ENCODE assay signal across 19 cellular contexts in genomic region chr6:117955684-117956083, GRCh38. TPM values are rescaled to one million over a fixed set of nuclear protein-coding genes. Genes with fewer than 3 reads are reported as not detected.
DNase-seq lines count a peak whose midpoint lies in the region; ATAC-seq, FAIRE-seq and TF ChIP-seq lines count a peak whose summit lies in the region.
"Had no signal": no experiment of that assay in that cellular context is flagged by ENCODE, and none has a peak within 500 bp of the region (broad histone marks: within the 10 kb centered on the region; RNA-seq: fewer than 3 reads in every experiment).

No MANE protein-coding gene starts in this region.

- H3K4me3 Mint-ChIP-seq in osteocyte (ENCODE audit: unreplicated experiment), result no peak overlapping the region
- H3K4me3 Mint-ChIP-seq: IgD-negative memory B cell; stimulated activated naive CD8-positive, alpha-beta T cell treated with anti-CD3 and anti-CD28 coated beads, Interleukin-15, Interleukin-2, amounts not matched to agents 100 ng/mL and 50 ng/mL, for 24 hours had no signal

- H2BK120ac ChIP-seq in neuronal stem cell (ENCODE audit: low read depth, low read length), result no peak overlapping the region

- H2AK5ac ChIP-seq in neuronal stem cell (ENCODE audit: low read depth, low read length), result no peak overlapping the region

- H3K4me3 ChIP-seq in neuronal stem cell (ENCODE audit: low read length in 2 of 2), result no peak overlapping the region

- H2AFZ ChIP-seq in neuronal stem cell (ENCODE audit: low read length), result no peak overlapping the region

- H2BK12ac ChIP-seq in neuronal stem cell (ENCODE audit: low read length), result no peak overlapping the region

- H3K36me3 Mint-ChIP-seq in osteocyte (ENCODE audit: unreplicated experiment), result no peaks in the 10 kb centered on the region
- H3K36me3 Mint-ChIP-seq: IgD-negative memory B cell had no signal

- ATAC-seq in GM19372 (IDR thresholded peaks at IDR 0.05; ENCODE audit: low read depth, unreplicated experiment) (peak; percentile 65), HG02588 (IDR thresholded peaks at IDR 0.05; ENCODE audit: unreplicated experiment) (peak; percentile 67), HG03378 (IDR thresholded peaks at IDR 0.05; ENCODE audit: unreplicated experiment) (peak; percentile 83)
- ATAC-seq: Panc1 had no signal

- H2BK15ac ChIP-seq in neuronal stem cell (ENCODE audit: low read length), result no peak overlapping the region

- whole genome bisulfite sequencing in neuronal stem cell (ENCODE audit: extremely low coverage in 2 of 2, insufficient read length in 2 of 2, insufficient replicate concordance in 1 of 2), 2 donors, result no CpG with 5 or more reads among the region's 1 CpG

- H2BK5ac ChIP-seq in neuronal stem cell (ENCODE audit: low read length), result no peak overlapping the region

- peak overlapping the region; percentile 54 for H3K27ac ChIP-seq in neuronal stem cell (replicated peaks; ENCODE audit: low read length)
- H3K27ac ChIP-seq: C4-2B had no signal

- no peak overlapping the region for H3K9ac ChIP-seq in neuronal stem cell (ENCODE audit: low read depth, low read length, poor library complexity)

- H3K27ac Mint-ChIP-seq in osteocyte (ENCODE audit: unreplicated experiment), result no peak overlapping the region
- H3K27ac Mint-ChIP-seq: IgD-negative memory B cell; stimulated activated naive CD8-positive, alpha-beta T cell treated with anti-CD3 and anti-CD28 coated beads, Interleukin-15, Interleukin-2, amounts not matched to agents 100 ng/mL and 50 ng/mL, for 24 hours had no signal

- H3K9me3 ChIP-seq in neuronal stem cell (replicated peaks in 1 of 2; ENCODE audit: control insufficient read depth in 2 of 2, insufficient read depth in 1 of 2, low read depth in 1 of 2, low read length in 2 of 2), result no peaks in the 10 kb centered on the region

- intact Hi-C loops in head of caudate nucleus (cut with DNase I), result no loop called here

- H3K9me3 Mint-ChIP-seq in osteocyte (ENCODE audit: unreplicated experiment), result no peaks in the 10 kb centered on the region
- H3K9me3 Mint-ChIP-seq: IgD-negative memory B cell; stimulated activated naive CD8-positive, alpha-beta T cell treated with anti-CD3 and anti-CD28 coated beads, Interleukin-15, Interleukin-2, amounts not matched to agents 100 ng/mL and 50 ng/mL, for 24 hours had no signal

- no peak for TF ChIP-seq CTCF in osteocyte (IDR thresholded peaks at IDR 0.05)

- no peaks in the 10 kb centered on the region for H3K4me1 Mint-ChIP-seq in osteocyte (ENCODE audit: unreplicated experiment)

- DNase-seq in neuronal stem cell (ENCODE audit: low spot score) (no peak), osteocyte (ENCODE audit: extremely low spot score, unreplicated experiment) (no peak), GM12892 (ENCODE audit: insufficient read length) (no peak), head of caudate nucleus (no peak)
- DNase-seq: activated CD4-positive, alpha-beta T cell treated with anti-CD3 and anti-CD28 coated beads for 1 hour; cerebellar nuclear complex; DMS79 treated with DMSO at 0.1 percent for 48 hours; mesendoderm; NCI-H1436; T-helper 1 cell had no signal

- H3K4me2 ChIP-seq in neuronal stem cell (ENCODE audit: insufficient read depth, low read length, poor library complexity, severe bottlenecking), result no peak overlapping the region

- no peaks in the 10 kb centered on the region for H3K27me3 ChIP-seq in neuronal stem cell (ENCODE audit: control insufficient read depth in 3 of 3, insufficient read depth in 3 of 3, low read depth in 1 of 3, low read length in 3 of 3)

- no peaks in the 10 kb centered on the region for H3K36me3 ChIP-seq in neuronal stem cell (replicated peaks in 1 of 2; ENCODE audit: control insufficient read depth in 2 of 2, insufficient read depth in 2 of 2, low read length in 2 of 2)

- no peak overlapping the region for H3K14ac ChIP-seq in neuronal stem cell (ENCODE audit: low read length)

- no peaks in the 10 kb centered on the region for H3K79me1 ChIP-seq in neuronal stem cell (ENCODE audit: low read depth, low read length)

- no peaks in the 10 kb centered on the region for H3K27me3 Mint-ChIP-seq in osteocyte (ENCODE audit: unreplicated experiment)
- H3K27me3 Mint-ChIP-seq: IgD-negative memory B cell had no signal

- H4K8ac ChIP-seq in neuronal stem cell (ENCODE audit: low read depth, low read length), result no peak overlapping the region

- H3K23ac ChIP-seq in neuronal stem cell (ENCODE audit: low read depth, low read length, poor library complexity), result no peak overlapping the region

- H3K4ac ChIP-seq in neuronal stem cell (ENCODE audit: low read length), result no peak overlapping the region

- H4K91ac ChIP-seq in neuronal stem cell (ENCODE audit: low read depth, low read length, poor library complexity), result no peak overlapping the region

- peaks cover 15 to 50% of the 10 kb centered on the region in 2 donors for H3K4me1 ChIP-seq in neuronal stem cell (ENCODE audit: control insufficient read depth in 2 of 2, insufficient read depth in 1 of 2, low read depth in 1 of 2, low read length in 2 of 2)

- no peak for FAIRE-seq in GM12892 (lab: Jason Lieb, UNC)
- FAIRE-seq: islet of Langerhans had no signal

- TF ChIP-seq POLR2A in GM12892 (IDR thresholded peaks at IDR 0.05; ENCODE audit: low read depth, low read length), result no peak

- H3K18ac ChIP-seq in neuronal stem cell (ENCODE audit: low read length), result no peak overlapping the region

RNA-seq across cellular contexts. Expression of gene SLC35F1, which starts 48.6 kb away (rescaled TPM):
- 13.4 TPM for polyA plus RNA-seq in neuronal stem cell (2013, experiment 1 of 2)
- 14.2 TPM for polyA plus RNA-seq in neuronal stem cell (2013, experiment 2 of 2)
- not detected in 2 replicates for total RNA-seq in osteocyte
- polyA plus RNA-seq in GM12892 (2012; ENCODE audit: missing spikeins), result 0.08 TPM
- total RNA-seq: NCI-H460 had no signal
- polyA plus RNA-seq: IgD-negative memory B cell had no signal
